27 cellular contexts compared by ENCODE assay signal in the genomic region with DNA sequence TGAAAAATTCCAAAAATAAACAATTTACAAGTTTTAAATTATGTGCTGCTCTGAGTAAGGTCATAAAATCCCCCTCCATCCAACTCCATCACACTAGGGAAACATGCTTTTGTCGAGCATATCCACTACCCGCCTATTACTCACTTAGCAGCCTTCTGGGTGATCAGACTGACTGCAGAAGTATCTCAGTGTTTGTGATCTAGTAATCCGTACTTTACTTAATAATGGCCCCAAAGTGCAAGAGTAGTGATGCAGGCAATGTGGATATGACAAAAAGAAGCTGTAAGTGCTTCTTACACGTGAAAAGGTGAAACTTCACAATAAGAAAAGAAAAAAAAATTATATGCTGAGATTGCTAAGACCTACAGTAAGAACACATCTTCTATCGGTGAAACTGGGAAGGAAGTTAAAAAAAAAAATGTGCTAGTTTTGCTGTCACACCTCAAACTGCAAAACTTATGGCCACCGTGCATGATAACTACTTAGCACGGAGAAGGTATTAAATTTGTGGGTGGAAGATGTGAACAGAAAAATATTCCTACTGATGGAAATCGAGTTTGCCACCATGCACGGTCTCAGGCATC. TPM values are rescaled to one million over a fixed set of nuclear protein-coding genes. Genes with fewer than 3 reads are reported as not detected.
"Had no signal": no experiment of that assay in that cellular context is flagged by ENCODE, and none has a peak within 500 bp of the region (broad histone marks: within the 10 kb centered on the region; RNA-seq: fewer than 3 reads in every experiment).

No MANE protein-coding gene starts in this region.

- H3K27ac Mint-ChIP-seq: naive thymus-derived CD8-positive, alpha-beta T cell; stimulated activated naive B cell treated with anti-CD40 and anti-IgM and Interleukin-4, amounts not matched to agents 10 μg/mL and 1 μg/mL and 100 μg/mL, for 72 hours had no signal

- H3K9me3 ChIP-seq: heart left ventricle, left ventricle myocardium inferior, pancreas, prostate gland, stomach, testis, thyroid gland, transverse colon, upper lobe of right lung had no signal

- H3K4me3 ChIP-seq: heart left ventricle, left ventricle myocardium inferior, lung, pancreas, prostate gland, skin epidermis, stomach, testis, thyroid gland, transverse colon, upper lobe of right lung had no signal

- H3K9me3 Mint-ChIP-seq: stimulated activated naive B cell treated with anti-CD40 and anti-IgM and Interleukin-4, amounts not matched to agents 10 μg/mL and 1 μg/mL and 100 μg/mL, for 72 hours had no signal

- H3K36me3 Mint-ChIP-seq: naive thymus-derived CD8-positive, alpha-beta T cell; stimulated activated naive B cell treated with anti-CD40 and anti-IgM and Interleukin-4, amounts not matched to agents 10 μg/mL and 1 μg/mL and 100 μg/mL, for 72 hours had no signal

- H3K27me3 Mint-ChIP-seq: naive thymus-derived CD8-positive, alpha-beta T cell; stimulated activated naive B cell treated with anti-CD40 and anti-IgM and Interleukin-4, amounts not matched to agents 10 μg/mL and 1 μg/mL and 100 μg/mL, for 72 hours had no signal

- ATAC-seq: heart left ventricle; naive thymus-derived CD8-positive, alpha-beta T cell; pancreas; right cardiac atrium; sciatic nerve; stimulated activated naive B cell treated with anti-CD40 and anti-IgM and Interleukin-4, amounts not matched to agents 10 μg/mL and 1 μg/mL and 100 μg/mL, for 72 hours; stimulated activated naive CD8-positive, alpha-beta T cell treated with anti-CD3 and anti-CD28 coated beads, Interleukin-15, Interleukin-2, amounts not matched to agents 100 U/mL and 50 U/mL, for 24 hours; upper lobe of right lung had no signal

- H3K27ac ChIP-seq: heart left ventricle, left ventricle myocardium inferior, pancreas, prostate gland, skin epidermis, stomach, testis, thyroid gland, transverse colon, upper lobe of right lung had no signal

- FAIRE-seq: pancreas, urothelium cell line had no signal

- H3K27me3 ChIP-seq: heart left ventricle, pancreas, stomach, testis, thyroid gland, transverse colon, upper lobe of right lung had no signal

- H3K36me3 ChIP-seq: heart left ventricle, left ventricle myocardium inferior, pancreas, prostate gland, stomach, thyroid gland, transverse colon, upper lobe of right lung had no signal

- H3K4me1 Mint-ChIP-seq: stimulated activated naive B cell treated with anti-CD40 and anti-IgM and Interleukin-4, amounts not matched to agents 10 μg/mL and 1 μg/mL and 100 μg/mL, for 72 hours had no signal

- DNase-seq: heart left ventricle; hypothalamus; islet precursor cell; left ventricle myocardium inferior; mesendoderm; naive thymus-derived CD8-positive, alpha-beta T cell; nucleus accumbens; pancreas; posterior cingulate gyrus; retina; right cardiac atrium; stimulated activated CD4-positive, alpha-beta T cell treated with anti-CD3 and anti-CD28 coated beads, Interleukin-12 subunit alpha, Interleukin-12 subunit beta, amount 100 ng/mL, for 4 hours; stimulated activated CD4-positive, alpha-beta T cell treated with anti-CD3 and anti-CD28 coated beads, Interleukin-15, amount 100 ng/mL, for 24 hours; stimulated activated CD4-positive, alpha-beta T cell treated with anti-CD3 and anti-CD28 coated beads, Interleukin-2, amount 100 ng/mL, for 24 hours; stimulated activated CD4-positive, alpha-beta T cell treated with anti-CD3 and anti-CD28 coated beads, Interleukin-4, amount 100 ng/mL, for 1 hour; stimulated activated naive B cell treated with anti-CD40 and anti-IgM and Interleukin-4, amounts not matched to agents 10 μg/mL and 1 μg/mL and 100 μg/mL, for 72 hours; stimulated activated naive CD8-positive, alpha-beta T cell treated with anti-CD3 and anti-CD28 coated beads, Interleukin-15, Interleukin-2, amounts not matched to agents 100 U/mL and 50 U/mL, for 24 hours; stomach; testis; thyroid gland; transverse colon; upper lobe of right lung had no signal

- H3K4me3 Mint-ChIP-seq: naive thymus-derived CD8-positive, alpha-beta T cell; stimulated activated naive B cell treated with anti-CD40 and anti-IgM and Interleukin-4, amounts not matched to agents 10 μg/mL and 1 μg/mL and 100 μg/mL, for 72 hours had no signal

- H3K4me1 ChIP-seq: pancreas, prostate gland, testis, upper lobe of right lung had no signal

RNA-seq across cellular contexts. Expression of a gene that starts 43.2 kb away (rescaled TPM):
- total RNA-seq: naive thymus-derived CD8-positive, alpha-beta T cell had no signal
- polyA plus RNA-seq: naive thymus-derived CD8-positive, alpha-beta T cell had no signal
